In genomic region chr5:125696762-125697161, GRCh38 we compare ENCODE assay signal across 13 cellular contexts.
A peak's percentile ranks its signal among the peaks of the same experiment; 100 is the strongest.
DNase-seq lines count a peak whose midpoint lies in the region; ATAC-seq and TF ChIP-seq lines count a peak whose summit lies in the region.
"Had no signal": no experiment of that assay in that cellular context is flagged by ENCODE, and none has a peak within 500 bp of the region (broad histone marks: within the 10 kb centered on the region; RNA-seq: fewer than 3 reads in every experiment).

No MANE protein-coding gene starts in this region.

- H3K18ac ChIP-seq in mesendoderm (ENCODE audit: low read length) = no peak overlapping the region

- intact Hi-C loops in ovary (cut with DNase I) = no loop called here
- intact Hi-C loops in Caco-2 (cut with micrococcal nuclease; ENCODE audit: unreplicated experiment) = no loop called here

- H3K23ac ChIP-seq in mesendoderm (ENCODE audit: low read length) = no peak overlapping the region

- no peak overlapping the region for H3K56ac ChIP-seq in mesendoderm (ENCODE audit: low read length)

- H3K27ac ChIP-seq in mesendoderm (ENCODE audit: low read depth, low read length) (no peak overlapping the region), ovary (no peak overlapping the region)
- H3K27ac ChIP-seq: sigmoid colon had no signal

- H3K36me3 ChIP-seq in mesendoderm (ENCODE audit: control insufficient read depth, insufficient read depth, low read length) = no peaks in the 10 kb centered on the region
- no peaks in the 10 kb centered on the region for H3K36me3 ChIP-seq in ovary
- no peaks in the 10 kb centered on the region for H3K36me3 ChIP-seq in Caco-2 (ENCODE audit: control insufficient read depth, insufficient read depth, low read length)
- H3K36me3 ChIP-seq: sigmoid colon had no signal

- H3K9me3 Mint-ChIP-seq in Caco-2 (ENCODE audit: unreplicated experiment) = no peaks in the 10 kb centered on the region

- CTCF ChIA-PET in Caco-2 (lab: Charles Lee) = no interaction called here

- no peak overlapping the region for H2AK5ac ChIP-seq in mesendoderm (ENCODE audit: low read length)

- ATAC-seq in HG03095 (IDR thresholded peaks at IDR 0.05; ENCODE audit: unreplicated experiment) = no peak

- H3K4me1 ChIP-seq in mesendoderm (ENCODE audit: control insufficient read depth, low read depth, low read length) (no peaks in the 10 kb centered on the region), ovary (ENCODE audit: insufficient read depth) (peaks cover 5% of the 10 kb centered on the region), Caco-2 (peaks cover 44% of the 10 kb centered on the region)

- no peak overlapping the region for H3K4me3 Mint-ChIP-seq in Caco-2 (ENCODE audit: unreplicated experiment)
- H3K4me3 Mint-ChIP-seq: CD4-positive, CD25-positive, alpha-beta regulatory T cell had no signal

- H3K4ac ChIP-seq in mesendoderm (ENCODE audit: low read depth, low read length) = no peak overlapping the region

- H3K4me3 ChIP-seq in mesendoderm (ENCODE audit: low read length) (no peak overlapping the region), ovary (no peak overlapping the region), Caco-2 (ENCODE audit: low read depth, low read length) (no peak overlapping the region)
- H3K4me3 ChIP-seq: sigmoid colon had no signal

- no peaks in the 10 kb centered on the region for H3K27me3 ChIP-seq in mesendoderm (ENCODE audit: insufficient read depth, low read length, poor library complexity)
- H3K27me3 ChIP-seq in ovary = no peaks in the 10 kb centered on the region
- no peaks in the 10 kb centered on the region for H3K27me3 ChIP-seq in Caco-2 (replicated peaks; ENCODE audit: control insufficient read depth, insufficient read depth, low read length)
- H3K27me3 ChIP-seq: sigmoid colon had no signal

- no TSS peak for BruUV-seq in Caco-2 (replicated peaks; lab: Mats Ljungman, UMichigan)

- TF ChIP-seq CTCF in ovary (IDR thresholded peaks at IDR 0.05) (no peak), Caco-2 (IDR thresholded peaks at IDR 0.05; ENCODE audit: insufficient read depth in 1 of 2, low read depth in 1 of 2, low read length in 1 of 2, severe bottlenecking in 1 of 2, unreplicated experiment in 1 of 2) (no peak)

- H3K27ac Mint-ChIP-seq in Caco-2 (ENCODE audit: unreplicated experiment) = no peak overlapping the region
- H3K27ac Mint-ChIP-seq: CD4-positive, CD25-positive, alpha-beta regulatory T cell had no signal

- H3K9me3 ChIP-seq in ovary (no peaks in the 10 kb centered on the region), Caco-2 (no peaks in the 10 kb centered on the region)
- H3K9me3 ChIP-seq: sigmoid colon had no signal

- no peak for TF ChIP-seq EP300 in ovary (IDR thresholded peaks at IDR 0.05)

- H3K4me2 ChIP-seq in mesendoderm (ENCODE audit: low read length) = no peak overlapping the region

- peaks cover 34% of the 10 kb centered on the region for H3K4me1 Mint-ChIP-seq in Caco-2 (ENCODE audit: low read depth, unreplicated experiment)
- H3K4me1 Mint-ChIP-seq: CD4-positive, CD25-positive, alpha-beta regulatory T cell had no signal

- no peaks in the 10 kb centered on the region for H3K36me3 Mint-ChIP-seq in Caco-2 (ENCODE audit: insufficient read depth, unreplicated experiment)
- H3K36me3 Mint-ChIP-seq: CD4-positive, CD25-positive, alpha-beta regulatory T cell had no signal

- H3K79me2 ChIP-seq in mesendoderm (ENCODE audit: control insufficient read depth, insufficient read depth, low read length) = no peaks in the 10 kb centered on the region

- no peak overlapping the region for H4K8ac ChIP-seq in mesendoderm (ENCODE audit: low read depth, low read length)

- no peaks in the 10 kb centered on the region for H3K27me3 Mint-ChIP-seq in Caco-2 (ENCODE audit: insufficient read depth, unreplicated experiment)
- H3K27me3 Mint-ChIP-seq: CD4-positive, CD25-positive, alpha-beta regulatory T cell had no signal

- no peak overlapping the region for H3K9ac ChIP-seq in mesendoderm (ENCODE audit: low read length)

- H2BK15ac ChIP-seq in mesendoderm (replicated peaks; ENCODE audit: low read depth) = no peak overlapping the region

- no peak overlapping the region for H2BK120ac ChIP-seq in mesendoderm (ENCODE audit: low read depth, low read length)

- H2BK5ac ChIP-seq in mesendoderm (ENCODE audit: low read length) = no peak overlapping the region

- no CpG with 5 or more reads among the region's 2 CpGs for WGBS in mesendoderm (ENCODE audit: extremely low coverage, insufficient coverage, low lambda C conversion rate)
- 85 to 94% (median 90%) methylated on average over 2 of the region's 2 CpGs for WGBS in ovary, 3 donors

- peak; percentile 45 for DNase-seq in AG20443 (ENCODE audit: low spot score)
- peak; percentile 41 for DNase-seq in NCI-H146 (lab: John Stamatoyannopoulos, UW)
- DNase-seq in dedifferentiated amniotic fluid mesenchymal stem cell (ENCODE audit: extremely low spot score) = peak; percentile 68
- peak; percentile 70 for DNase-seq in myocyte (ENCODE audit: low read depth)
- no peak for DNase-seq in mesendoderm
- DNase-seq in ovary = no peak
- no peak for DNase-seq in Caco-2
- DNase-seq: activated T-cell treated with anti-CD3 and anti-CD28 coated beads, Interleukin-2, amount 50 U/mL, for 1 hour; caudate nucleus; CD4-positive, CD25-positive, alpha-beta regulatory T cell; NCI-H2081; sigmoid colon had no signal

- H4K5ac ChIP-seq in mesendoderm (ENCODE audit: low read length) = no peak overlapping the region

- no peak for TF ChIP-seq POLR2A in ovary (IDR thresholded peaks at IDR 0.05)

- no peaks in the 10 kb centered on the region for H3K79me1 ChIP-seq in mesendoderm (ENCODE audit: low read length)

- POLR2A ChIA-PET in Caco-2 (lab: Charles Lee) = no interaction called here

Comparison
In these comparisons a context has a peak if more than half of its experiments do, and no peak if none do; other contexts are left out.
1. DNase-seq: peak in AG20443 (single experiment), NCI-H146 (single experiment), dedifferentiated amniotic fluid mesenchymal stem cell (single experiment) and myocyte (single experiment); none in mesendoderm (single experiment), ovary (0 of 5) and Caco-2 (0 of 2).